Comparison of ENCODE assay signal across 8 cellular contexts in the genomic region with DNA sequence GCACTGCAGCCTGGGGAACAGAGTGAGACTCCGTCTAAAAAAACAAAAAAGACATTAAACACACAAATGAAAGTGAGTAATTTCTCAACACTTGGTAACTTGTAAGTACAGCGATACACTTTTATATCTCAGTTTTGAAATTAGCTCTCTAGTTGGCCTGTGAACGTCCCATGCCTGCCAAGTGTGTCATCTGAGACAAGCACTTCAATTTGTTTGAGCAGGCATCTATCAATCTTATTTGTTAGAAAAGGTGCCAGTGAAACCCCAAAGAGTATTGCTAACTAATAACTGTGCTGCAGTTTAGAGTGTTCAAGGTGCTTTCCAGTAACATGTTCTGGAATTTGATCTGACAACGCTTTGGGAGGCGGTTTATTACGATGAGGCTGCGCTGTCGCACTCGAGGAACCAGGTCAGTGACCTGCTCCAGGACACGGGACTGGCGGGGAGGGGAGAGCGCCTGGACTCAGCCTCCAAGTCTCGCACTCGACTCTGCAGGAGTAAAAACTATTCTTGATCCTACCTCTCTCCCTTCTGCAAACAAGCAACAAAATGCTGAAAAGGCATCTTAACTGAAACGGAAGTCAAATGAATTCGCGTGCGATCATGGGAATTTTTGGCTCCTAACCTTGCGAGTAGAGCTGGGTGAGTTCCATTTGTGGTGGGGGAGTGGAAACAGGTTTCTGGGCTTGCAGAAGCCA. TPM values are rescaled to one million over a fixed set of nuclear protein-coding genes. Genes with fewer than 3 reads are reported as not detected.
DNase-seq lines count a peak whose midpoint lies in the region; TF ChIP-seq lines count a peak whose summit lies in the region.

No MANE protein-coding gene starts in this region.

- peaks cover 0 to 45% (median 31%) of the 10 kb centered on the region in 6 donors for H3K4me1 ChIP-seq in spleen

- DNase-seq in activated CD4-positive, alpha-beta T cell treated with anti-CD3 and anti-CD28 coated beads for 48 hours = peak; percentile 29
- DNase-seq in activated CD4-positive, alpha-beta T cell treated with anti-CD3 and anti-CD28 coated beads for 4 hours = no peak
- DNase-seq in NCI-H69 (lab: John Stamatoyannopoulos, UW) (peak; percentile 83), immature natural killer cell (peak in 1 of 3 donors; percentile 1), spleen (peak; percentile 84), NCI-H82 (lab: John Stamatoyannopoulos, UW) (no peak), cortex of kidney (lab: John Stamatoyannopoulos, UW) (no peak)

- H3K4me3 Mint-ChIP-seq in brain (peak overlapping the region; percentile 91 to 98 (median 94)), immature natural killer cell (peak overlapping the region; percentile 83 to 90 (median 86))

- peak overlapping the region; percentile 66 to 95 (median 90) for H3K27ac ChIP-seq in spleen

- intact Hi-C loops in spleen (cut with DNase I; ENCODE audit: low total_unique reads) = loop anchor here (5.0 kb wide), 1 partner anchor 210 kb away; no protein-coding TSS in a partner anchor

- H3K9me3 Mint-ChIP-seq in brain (peaks cover 0 to 6% (median 2%) of the 10 kb centered on the region in 5 experiments), immature natural killer cell (no peaks in the 10 kb centered on the region)

- H3K4me1 Mint-ChIP-seq in brain (peaks cover 42% of the 10 kb centered on the region), immature natural killer cell (peaks cover 25 to 35% of the 10 kb centered on the region in 2 donors)

- no peak for TF ChIP-seq POLR2A in spleen (IDR thresholded peaks at IDR 0.05)

- H3K36me3 Mint-ChIP-seq in brain = peaks cover 20% of the 10 kb centered on the region
- H3K36me3 Mint-ChIP-seq in immature natural killer cell = no peaks in the 10 kb centered on the region

- peaks cover 4% of the 10 kb centered on the region for H3K27me3 Mint-ChIP-seq in brain
- peaks cover 7 to 14% (median 12%) of the 10 kb centered on the region in 3 donors for H3K27me3 Mint-ChIP-seq in immature natural killer cell (ENCODE audit: low read depth in 3 of 3)

- no peaks in the 10 kb centered on the region for H3K36me3 ChIP-seq in spleen

- H3K4me3 ChIP-seq in spleen = peak overlapping the region; percentile 69 to 97 (median 86)

- no peaks in the 10 kb centered on the region for H3K27me3 ChIP-seq in spleen (replicated peaks in 1 of 7)

- peak overlapping the region; percentile 94 to 99 (median 98) for H3K27ac Mint-ChIP-seq in brain
- H3K27ac Mint-ChIP-seq in immature natural killer cell = peak overlapping the region; percentile 66 to 92 (median 87)

- WGBS in spleen, 5 donors = 23 to 30% (median 26%) methylated on average over 19 of the region's 19 CpGs

- TF ChIP-seq CTCF in brain (conservative IDR thresholded peaks at IDR 0.05) (no peak), spleen (IDR thresholded peaks at IDR 0.05 in 8 of 11, conservative IDR thresholded peaks at IDR 0.05 in 3 of 11) (no peak)

- no peaks in the 10 kb centered on the region for H3K9me3 ChIP-seq in spleen

RNA-seq across cellular contexts. Expression of a gene that starts 1.1 kb away (rescaled TPM):
- polyA plus RNA-seq in brain (ENCODE audit: insufficient read depth, low read depth, low replicate concordance) = 98.1 TPM
- 10 to 100 TPM; 24.5 to 49.1 (median 35.1) TPM for polyA plus RNA-seq in immature natural killer cell
- total RNA-seq in spleen = 10 to 100 TPM; 39.6 to 55.1 (median 49.8) TPM
- 10 to 100 TPM; 12.6 to 21.0 (median 13.2) TPM for polyA plus RNA-seq in spleen

Comparison
In these comparisons a context has a peak if more than half of its experiments do, and no peak if none do; other contexts are left out.
1. DNase-seq: peak in activated CD4-positive, alpha-beta T cell treated with anti-CD3 and anti-CD28 coated beads for 48 hours (single experiment), NCI-H69 (single experiment) and spleen (single experiment); none in activated CD4-positive, alpha-beta T cell treated with anti-CD3 and anti-CD28 coated beads for 4 hours (0 of 2), NCI-H82 (single experiment) and cortex of kidney (single experiment).